26 cellular contexts compared by ENCODE assay signal in genomic region chr2:139992711-139993345, GRCh38.
A peak's percentile ranks its signal among the peaks of the same experiment; 100 is the strongest.
DNase-seq lines count a peak whose midpoint lies in the region; ATAC-seq, FAIRE-seq and TF ChIP-seq lines count a peak whose summit lies in the region.
"Had no signal": no experiment of that assay in that cellular context is flagged by ENCODE, and none has a peak within 500 bp of the region (broad histone marks: within the 10 kb centered on the region; RNA-seq: fewer than 3 reads in every experiment).

No MANE protein-coding gene starts in this region.

- WGBS in mesenchymal stem cell, result 90% methylated on average over 6 of the region's 6 CpGs
- 71 to 97% (median 80%) methylated on average over 5 to 6 of the region's 6 CpGs for WGBS in spleen, 5 donors
- 86 to 100% methylated on average over 1 of the region's 6 CpGs for WGBS in gastroesophageal sphincter (ENCODE audit: low coverage in 1 of 2), 2 donors
- WGBS in ovary, 3 donors, result 83 to 97% (median 92%) methylated on average over 6 of the region's 6 CpGs

- no peak overlapping the region for H2AK5ac ChIP-seq in mesenchymal stem cell (ENCODE audit: low read length, severe bottlenecking)

- TF ChIP-seq EP300 in gastroesophageal sphincter (IDR thresholded peaks at IDR 0.05) (no peak), ovary (IDR thresholded peaks at IDR 0.05) (no peak)

- H3K36me3 ChIP-seq in kidney (ENCODE audit: control insufficient read depth in 1 of 2, insufficient read depth in 2 of 2, low read length in 2 of 2) (no peaks in the 10 kb centered on the region), mesenchymal stem cell (ENCODE audit: control insufficient read depth in 1 of 2, insufficient read depth in 2 of 2, low read depth in 1 of 2, low read length in 2 of 2) (peaks cover 0 to 2% of the 10 kb centered on the region in 2 experiments), spleen (no peaks in the 10 kb centered on the region), gastroesophageal sphincter (no peaks in the 10 kb centered on the region), ovary (no peaks in the 10 kb centered on the region), breast epithelium (no peaks in the 10 kb centered on the region)
- H3K36me3 ChIP-seq: BE2C; BLaER1 treated with 17β-estradiol and CSF1 and Interleukin-3, amounts not matched to agents 10 nM and 100 nM had no signal

- H3K9ac ChIP-seq in kidney (ENCODE audit: low read length in 2 of 2) (no peak overlapping the region), mesenchymal stem cell (ENCODE audit: low read length) (no peak overlapping the region)
- H3K9ac ChIP-seq: BLaER1 treated with 17β-estradiol and CSF1 and Interleukin-3, amounts not matched to agents 10 nM and 100 nM; GM23248 had no signal

- H3K27ac ChIP-seq in kidney (ENCODE audit: low read depth in 2 of 2, low read length in 2 of 2) (no peak overlapping the region), mesenchymal stem cell (ENCODE audit: low read length, poor library complexity, severe bottlenecking) (no peak overlapping the region), spleen (no peak overlapping the region), gastroesophageal sphincter (no peak overlapping the region), ovary (no peak overlapping the region), breast epithelium (no peak overlapping the region)
- H3K27ac ChIP-seq: 22Rv1; A549; BLaER1 treated with 17β-estradiol and CSF1 and Interleukin-3, amounts not matched to agents 10 nM and 100 nM; GM23248 had no signal

- peak overlapping the region in 1 of 2 experiments; percentile 56 for H3K23ac ChIP-seq in mesenchymal stem cell (ENCODE audit: low read length in 2 of 2)

- TF ChIP-seq POLR2A in spleen (IDR thresholded peaks at IDR 0.05) (no peak), gastroesophageal sphincter (IDR thresholded peaks at IDR 0.05) (no peak), ovary (IDR thresholded peaks at IDR 0.05) (no peak), breast epithelium (IDR thresholded peaks at IDR 0.05) (no peak)

- H3K4me3 ChIP-seq in kidney (ENCODE audit: low read length in 2 of 2) (no peak overlapping the region), mesenchymal stem cell (ENCODE audit: insufficient read depth in 1 of 2, low read depth in 1 of 2, low read length in 2 of 2) (no peak overlapping the region), spleen (no peak overlapping the region), gastroesophageal sphincter (no peak overlapping the region), ovary (no peak overlapping the region), breast epithelium (no peak overlapping the region)
- H3K4me3 ChIP-seq: A549; BLaER1 treated with 17β-estradiol and CSF1 and Interleukin-3, amounts not matched to agents 10 nM and 100 nM; GM23248 had no signal

- no peaks in the 10 kb centered on the region for H3K79me1 ChIP-seq in mesenchymal stem cell (replicated peaks; ENCODE audit: low read length, poor library complexity, severe bottlenecking)

- H3K4ac ChIP-seq in mesenchymal stem cell (ENCODE audit: low read depth in 1 of 2, low read length in 2 of 2), result no peak overlapping the region

- H3K27me3 ChIP-seq in mesenchymal stem cell (ENCODE audit: control insufficient read depth in 1 of 2, insufficient read depth in 1 of 2, low read length in 2 of 2) (no peaks in the 10 kb centered on the region), spleen (replicated peaks in 1 of 7) (no peaks in the 10 kb centered on the region), gastroesophageal sphincter (no peaks in the 10 kb centered on the region), ovary (no peaks in the 10 kb centered on the region), breast epithelium (no peaks in the 10 kb centered on the region)
- H3K27me3 ChIP-seq: BE2C; BLaER1 treated with 17β-estradiol and CSF1 and Interleukin-3, amounts not matched to agents 10 nM and 100 nM had no signal

- peak overlapping the region; percentile 28 for H4K91ac ChIP-seq in mesenchymal stem cell (ENCODE audit: low read length)

- no peak overlapping the region for H3K18ac ChIP-seq in mesenchymal stem cell (ENCODE audit: low read depth in 1 of 2, low read length in 2 of 2)

- H3K4me1 ChIP-seq in kidney (ENCODE audit: control insufficient read depth in 1 of 2, insufficient read depth in 1 of 2, low read depth in 1 of 2, low read length in 2 of 2) (no peaks in the 10 kb centered on the region), mesenchymal stem cell (ENCODE audit: control insufficient read depth, insufficient read depth, low read depth, low read length) (peaks cover 2% of the 10 kb centered on the region), spleen (no peaks in the 10 kb centered on the region), gastroesophageal sphincter (no peaks in the 10 kb centered on the region), ovary (ENCODE audit: insufficient read depth) (no peaks in the 10 kb centered on the region), breast epithelium (no peaks in the 10 kb centered on the region)
- H3K4me1 ChIP-seq: A549; BE2C; BLaER1 treated with 17β-estradiol and CSF1 and Interleukin-3, amounts not matched to agents 10 nM and 100 nM had no signal

- no peak overlapping the region for H2BK15ac ChIP-seq in mesenchymal stem cell (ENCODE audit: low read depth, poor library complexity, severe bottlenecking)

- no peak for ATAC-seq in gastroesophageal sphincter
- ATAC-seq in stimulated activated naive CD8-positive, alpha-beta T cell treated with anti-CD3 and anti-CD28 coated beads, Interleukin-15, Interleukin-2, amounts not matched to agents 100 U/mL and 50 U/mL, for 24 hours, result no peak
- ATAC-seq: A549 had no signal

- DNase-seq in GM10266 (ENCODE audit: extremely low spot score) (peak; percentile 16), kidney (peak; percentile 63), mesenchymal stem cell (no peak), spleen (peak; percentile 33), ovary (no peak), breast epithelium (ENCODE audit: low spot score in 2 of 2) (no peak)
- DNase-seq in stimulated activated naive CD8-positive, alpha-beta T cell treated with anti-CD3 and anti-CD28 coated beads, Interleukin-15, Interleukin-2, amounts not matched to agents 100 U/mL and 50 U/mL, for 24 hours, result no peak
- DNase-seq: ACHN; AML-193; BE2C; CD4-positive, alpha-beta T cell; CD8-positive, alpha-beta memory T cell; DMS 273 treated with DMSO at 0.1 percent for 48 hours; DMS79; EL; GDM1; GM23248; HCEC 1CT had no signal

- H3K4me2 ChIP-seq in mesenchymal stem cell (ENCODE audit: low read length, poor library complexity, severe bottlenecking), result no peak overlapping the region
- H3K4me2 ChIP-seq: A549; BLaER1 treated with 17β-estradiol and CSF1 and Interleukin-3, amounts not matched to agents 10 nM and 100 nM had no signal

- TF ChIP-seq CTCF in GM10266 (IDR thresholded peaks at IDR 0.05; ENCODE audit: control insufficient read depth, insufficient read depth, low read depth, missing control alignments), result no peak
- TF ChIP-seq CTCF in kidney (IDR thresholded peaks at IDR 0.05; ENCODE audit: borderline replicate concordance, extremely low read depth, insufficient read depth), result no peak
- no peak for TF ChIP-seq CTCF in spleen (IDR thresholded peaks at IDR 0.05 in 8 of 11, conservative IDR thresholded peaks at IDR 0.05 in 3 of 11)
- no peak for TF ChIP-seq CTCF in gastroesophageal sphincter (IDR thresholded peaks at IDR 0.05)
- TF ChIP-seq CTCF in ovary (IDR thresholded peaks at IDR 0.05), result no peak
- TF ChIP-seq CTCF in breast epithelium (IDR thresholded peaks at IDR 0.05), result no peak

- no peak overlapping the region for H2BK5ac ChIP-seq in mesenchymal stem cell (ENCODE audit: low read depth, low read length, poor library complexity, severe bottlenecking)

- no peak overlapping the region for H2BK12ac ChIP-seq in mesenchymal stem cell (ENCODE audit: low read length in 2 of 2)

- intact Hi-C loops in kidney (cut with DNase I), result no loop called here
- intact Hi-C loops in spleen (cut with DNase I; ENCODE audit: low total_unique reads), result no loop called here
- intact Hi-C loops in ovary (cut with DNase I), result no loop called here
- intact Hi-C loops in breast epithelium (cut with DNase I; ENCODE audit: low total_unique reads), result no loop called here

- no peak overlapping the region for H2BK120ac ChIP-seq in mesenchymal stem cell (ENCODE audit: low read depth, low read length)

- H3K14ac ChIP-seq in mesenchymal stem cell (ENCODE audit: low read length in 2 of 2), result peak overlapping the region in 1 of 2 experiments; percentile 79

- FAIRE-seq in kidney (lab: Jason Lieb, UNC), result no peak
- FAIRE-seq: A549, D721Med, GM12891, GM18507, H1 had no signal

- H3K9me3 ChIP-seq in kidney (ENCODE audit: control insufficient read depth in 1 of 2, low read length in 2 of 2) (no peaks in the 10 kb centered on the region), mesenchymal stem cell (ENCODE audit: control insufficient read depth, low read length) (no peaks in the 10 kb centered on the region), spleen (peaks cover 0 to 46% (median 15%) of the 10 kb centered on the region in 8 donors), gastroesophageal sphincter (no peaks in the 10 kb centered on the region), ovary (no peaks in the 10 kb centered on the region), breast epithelium (peaks cover 6 to 18% of the 10 kb centered on the region in 2 donors)
- H3K9me3 ChIP-seq: A549, BE2C had no signal

- H4K8ac ChIP-seq in mesenchymal stem cell (ENCODE audit: low read length), result no peak overlapping the region

- no peak overlapping the region for H2AFZ ChIP-seq in mesenchymal stem cell (ENCODE audit: low read depth, low read length)
- H2AFZ ChIP-seq: GM23248 had no signal

Comparison
In these comparisons a context has a peak if more than half of its experiments do, and no peak if none do; other contexts are left out.
1. DNase-seq: peak in GM10266 (single experiment), kidney (single experiment) and spleen (single experiment); none in mesenchymal stem cell (single experiment), stimulated activated naive CD8-positive, alpha-beta T cell treated with anti-CD3 and anti-CD28 coated beads, Interleukin-15, Interleukin-2, amounts not matched to agents 100 U/mL and 50 U/mL, for 24 hours (single experiment), ovary (0 of 5) and breast epithelium (0 of 2).